Comparison of ENCODE assay signal across 1 cellular context in the genomic region with DNA sequence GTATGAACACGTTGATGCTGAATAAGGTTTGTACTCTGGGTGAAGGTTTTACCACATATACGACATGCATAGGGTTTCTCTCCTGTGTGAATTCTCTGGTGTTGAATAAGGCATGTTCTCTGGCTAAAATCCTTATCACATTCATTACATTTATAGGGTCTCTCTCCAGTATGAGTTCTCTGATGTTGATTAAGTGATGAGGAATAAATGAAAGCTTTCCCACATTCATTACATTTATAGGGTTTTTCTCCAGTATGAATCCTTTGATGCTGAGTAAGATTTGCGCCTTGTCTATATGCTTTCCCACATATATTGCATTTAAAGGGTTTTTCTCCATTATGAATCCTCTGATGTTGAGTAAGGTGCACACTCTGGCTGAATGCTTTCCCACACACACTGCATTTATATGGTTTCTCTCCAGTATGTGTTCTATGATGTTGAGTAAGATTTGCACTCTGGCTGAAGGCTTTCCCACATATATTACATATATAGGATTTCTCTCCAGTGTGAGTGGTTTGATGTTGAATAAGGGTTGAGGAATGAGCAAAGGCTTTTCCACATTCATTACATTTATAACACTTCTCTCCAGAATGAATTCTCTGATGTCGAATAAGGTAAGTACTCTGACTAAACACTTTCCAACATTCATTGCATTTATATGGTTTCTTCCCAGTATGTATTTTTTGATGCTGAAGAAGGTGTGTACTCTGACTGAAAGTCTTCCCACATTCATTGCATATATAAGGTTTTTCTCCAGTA.
A peak's percentile ranks its signal among the peaks of the same experiment; 100 is the strongest.
TF ChIP-seq lines count a peak whose summit lies in the region.

No MANE protein-coding gene starts in this region.

TF ChIP-seq in HCT116, 20 proteins besides CTCF, POLR2A, EP300 and RAD21:
- no peak for TF ChIP-seq SIN3A (IDR thresholded peaks at IDR 0.05; ENCODE audit: low read depth)
- no peak for TF ChIP-seq EGR1 (IDR thresholded peaks at IDR 0.05; ENCODE audit: low read depth)
- peak; percentile 98 for TF ChIP-seq ZNF274 (IDR thresholded peaks at IDR 0.05; ENCODE audit: low read depth, low read length)
- TF ChIP-seq JUND (IDR thresholded peaks at IDR 0.05): no peak
- TF ChIP-seq CEBPB (IDR thresholded peaks at IDR 0.05; ENCODE audit: low read depth): no peak
- TF ChIP-seq FOSL1 (IDR thresholded peaks at IDR 0.05; ENCODE audit: low read depth): no peak
- no peak for TF ChIP-seq POLR2AphosphoS5 (IDR thresholded peaks at IDR 0.05; ENCODE audit: low read depth, low read length)
- no peak for TF ChIP-seq ZFX (IDR thresholded peaks at IDR 0.05)
TF ChIP-seq in HCT116: peak in this region for 1.
